In the genomic region with DNA sequence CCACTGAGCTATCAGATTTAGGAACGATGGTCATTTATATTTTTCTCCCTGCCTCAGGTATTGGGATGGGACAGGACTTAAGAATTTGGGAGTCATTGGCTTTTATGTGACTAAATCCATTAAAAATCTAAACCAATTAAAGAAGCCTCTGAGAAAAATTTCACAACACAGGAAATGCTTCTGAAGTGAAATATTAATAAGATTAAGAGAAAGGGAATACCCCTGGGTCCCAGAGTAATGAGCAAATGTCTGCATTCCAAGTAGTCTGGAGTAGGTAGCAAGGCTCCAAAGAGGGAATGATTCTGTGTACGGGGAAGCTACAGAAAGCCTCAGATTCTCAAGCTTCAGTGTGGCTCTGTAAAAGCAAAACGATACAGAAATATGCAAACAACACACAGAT, we compare ENCODE assay signal across 8 cellular contexts. TPM values are rescaled to one million over a fixed set of nuclear protein-coding genes. Genes with fewer than 3 reads are reported as not detected.
DNase-seq lines count a peak whose midpoint lies in the region; FAIRE-seq and TF ChIP-seq lines count a peak whose summit lies in the region.

No MANE protein-coding gene starts in this region.

- CTCF ChIA-PET in activated CD4-positive, alpha-beta T cell treated with anti-CD3 and anti-CD28 coated beads, Interleukin-2, amount 10 ng/mL, durations not matched to agents 7 days and 5 days (lab: Charles Lee), result interaction anchor here (1.3 to 1.5 kb wide), 2 partner anchors 13 to 14 kb away, joined by 3 read pairs; no protein-coding TSS in a partner anchor

- H3K4me2 ChIP-seq in keratinocyte (ENCODE audit: control insufficient read depth, extremely low read depth, insufficient read depth, low read depth, low read length), result peak overlapping the region; percentile 90

- H3K36me3 ChIP-seq in keratinocyte (ENCODE audit: control insufficient read depth in 2 of 2, extremely low read depth in 1 of 2, insufficient read depth in 2 of 2, low read length in 2 of 2) (peaks cover 0 to 2% of the 10 kb centered on the region in 2 experiments), tibial artery (peaks cover 1 to 6% (median 5%) of the 10 kb centered on the region in 3 donors)

- peaks cover 41% of the 10 kb centered on the region for H3K4me1 Mint-ChIP-seq in activated CD4-positive, alpha-beta T cell treated with anti-CD3 and anti-CD28 coated beads, Interleukin-2, amount 10 ng/mL, durations not matched to agents 7 days and 5 days
- peaks cover 23% of the 10 kb centered on the region for H3K4me1 Mint-ChIP-seq in activated T-helper 2 cell treated with anti-CD3 and anti-CD28 coated beads, Interferon-gamma antibody, Interleukin-2, Interleukin-4, amounts not matched to agents 10 μg/mL and 5 μg/mL and 100 μg/mL, durations not matched to agents 14 hours and 24 hours and 36 hours (ENCODE audit: low read depth)

- POLR2A ChIA-PET in activated CD4-positive, alpha-beta T cell treated with anti-CD3 and anti-CD28 coated beads, Interleukin-2, amount 10 ng/mL, durations not matched to agents 7 days and 5 days (lab: Charles Lee), result interaction anchor here (0.7 kb wide), 1 partner anchor 1966 kb away, joined by 3 read pairs; no protein-coding TSS in a partner anchor

- H3K4me3 Mint-ChIP-seq in activated CD4-positive, alpha-beta T cell treated with anti-CD3 and anti-CD28 coated beads, Interleukin-2, amount 10 ng/mL, durations not matched to agents 7 days and 5 days, result peak overlapping the region; percentile 100
- H3K4me3 Mint-ChIP-seq in activated T-helper 2 cell treated with anti-CD3 and anti-CD28 coated beads, Interferon-gamma antibody, Interleukin-2, Interleukin-4, amounts not matched to agents 10 μg/mL and 5 μg/mL and 100 μg/mL, durations not matched to agents 14 hours and 24 hours and 36 hours (ENCODE audit: low read depth), result peak overlapping the region; percentile 88

- H3K36me3 Mint-ChIP-seq in activated CD4-positive, alpha-beta T cell treated with anti-CD3 and anti-CD28 coated beads, Interleukin-2, amount 10 ng/mL, durations not matched to agents 7 days and 5 days (ENCODE audit: low read depth), result peaks cover 2% of the 10 kb centered on the region
- H3K36me3 Mint-ChIP-seq in activated T-helper 2 cell treated with anti-CD3 and anti-CD28 coated beads, Interferon-gamma antibody, Interleukin-2, Interleukin-4, amounts not matched to agents 10 μg/mL and 5 μg/mL and 100 μg/mL, durations not matched to agents 14 hours and 24 hours and 36 hours (ENCODE audit: low read depth), result peaks cover 7% of the 10 kb centered on the region

- no peaks in the 10 kb centered on the region for H3K9me1 ChIP-seq in keratinocyte (ENCODE audit: control insufficient read depth, extremely low read depth, insufficient read depth, low read length)

- H3K27ac ChIP-seq in keratinocyte (ENCODE audit: control insufficient read depth, insufficient read depth, low read length) (peak overlapping the region; percentile 52), tibial artery (peak overlapping the region; percentile 62 to 75)

- H3K9me3 ChIP-seq in keratinocyte (ENCODE audit: control insufficient read depth, low read depth, low read length), result no peaks in the 10 kb centered on the region
- H3K9me3 ChIP-seq in tibial artery, result no peaks in the 10 kb centered on the region

- no peaks in the 10 kb centered on the region for H3K27me3 ChIP-seq in keratinocyte (ENCODE audit: control insufficient read depth, extremely low read depth, insufficient read depth, low read length)
- H3K27me3 ChIP-seq in tibial artery, result peaks cover 0 to 4% of the 10 kb centered on the region in 2 donors

- H3K4me1 ChIP-seq in keratinocyte (ENCODE audit: control insufficient read depth, extremely low read depth, insufficient read depth, low read length), result peaks cover 14% of the 10 kb centered on the region
- H3K4me1 ChIP-seq in tibial artery, result peaks cover 0 to 19% (median 12%) of the 10 kb centered on the region in 4 donors

- peak overlapping the region; percentile 89 for H2AFZ ChIP-seq in keratinocyte (ENCODE audit: control insufficient read depth, low read length)

- dilution Hi-C loops in keratinocyte (cut with MboI; ENCODE audit: extremely low pct_ligation_motif_present, low sequenced_read_pairs), result no loop called here

- peaks cover 20% of the 10 kb centered on the region for H3K27me3 Mint-ChIP-seq in activated CD4-positive, alpha-beta T cell treated with anti-CD3 and anti-CD28 coated beads, Interleukin-2, amount 10 ng/mL, durations not matched to agents 7 days and 5 days
- peaks cover 12% of the 10 kb centered on the region for H3K27me3 Mint-ChIP-seq in activated T-helper 2 cell treated with anti-CD3 and anti-CD28 coated beads, Interferon-gamma antibody, Interleukin-2, Interleukin-4, amounts not matched to agents 10 μg/mL and 5 μg/mL and 100 μg/mL, durations not matched to agents 14 hours and 24 hours and 36 hours (ENCODE audit: low read depth)

- peaks cover 36% of the 10 kb centered on the region for H3K79me2 ChIP-seq in keratinocyte (ENCODE audit: control insufficient read depth, insufficient read depth, low read length)

- H3K9me3 Mint-ChIP-seq in activated CD4-positive, alpha-beta T cell treated with anti-CD3 and anti-CD28 coated beads, Interleukin-2, amount 10 ng/mL, durations not matched to agents 7 days and 5 days, result no peaks in the 10 kb centered on the region
- no peaks in the 10 kb centered on the region for H3K9me3 Mint-ChIP-seq in activated T-helper 2 cell treated with anti-CD3 and anti-CD28 coated beads, Interferon-gamma antibody, Interleukin-2, Interleukin-4, amounts not matched to agents 10 μg/mL and 5 μg/mL and 100 μg/mL, durations not matched to agents 14 hours and 24 hours and 36 hours

- no peak for DNase-seq in activated CD4-positive, alpha-beta T cell treated with anti-CD3 and anti-CD28 coated beads, Interleukin-2, amount 10 ng/mL, durations not matched to agents 7 days and 5 days
- no peak for DNase-seq in activated CD4-positive, alpha-beta T cell treated with anti-CD3 and anti-CD28 coated beads, Interleukin-2, amount 50 U/mL, for 1 hour
- no peak for DNase-seq in activated T-helper 2 cell treated with anti-CD3 and anti-CD28 coated beads, Interferon-gamma antibody, Interleukin-2, Interleukin-4, amounts not matched to agents 10 μg/mL and 5 μg/mL and 100 μg/mL, durations not matched to agents 14 hours and 24 hours and 36 hours (ENCODE audit: low spot score)
- DNase-seq in keratinocyte (ENCODE audit: low read depth, low spot score) (no peak), tibial artery (no peak), H4 (ENCODE audit: low spot score) (no peak), GM20000 (ENCODE audit: low spot score) (no peak)
- no peak for DNase-seq in activated CD8-positive, alpha-beta memory T cell treated with anti-CD3 and anti-CD28 coated beads for 24 hours

- FAIRE-seq in keratinocyte (lab: Jason Lieb, UNC), result peak; percentile 48

- intact Hi-C loops in activated T-helper 2 cell treated with anti-CD3 and anti-CD28 coated beads, Interferon-gamma antibody, Interleukin-2, Interleukin-4, amounts not matched to agents 10 μg/mL and 5 μg/mL and 100 μg/mL, durations not matched to agents 14 hours and 24 hours and 36 hours (cut with micrococcal nuclease), result loop anchor here (2.0 to 10.0 kb wide), 4 partner anchors 42 to 374 kb away; partner anchors contain the start of gene MAP3K9
- intact Hi-C loops in tibial artery (cut with DNase I; ENCODE audit: low total_unique reads), result no loop called here

- H3K9ac ChIP-seq in keratinocyte (ENCODE audit: control insufficient read depth, extremely low read depth, insufficient read depth, low read length), result peak overlapping the region; percentile 65

- H3K4me3 ChIP-seq in keratinocyte (ENCODE audit: control insufficient read depth in 2 of 3, extremely low read depth in 1 of 3, insufficient read depth in 2 of 3, low read depth in 1 of 3, low read length in 3 of 3) (peak overlapping the region; percentile 69 to 77 (median 76)), tibial artery (peak overlapping the region; percentile 71 to 78)

- peak overlapping the region; percentile 88 for H3K27ac Mint-ChIP-seq in activated CD4-positive, alpha-beta T cell treated with anti-CD3 and anti-CD28 coated beads, Interleukin-2, amount 10 ng/mL, durations not matched to agents 7 days and 5 days
- peak overlapping the region; percentile 87 for H3K27ac Mint-ChIP-seq in activated T-helper 2 cell treated with anti-CD3 and anti-CD28 coated beads, Interferon-gamma antibody, Interleukin-2, Interleukin-4, amounts not matched to agents 10 μg/mL and 5 μg/mL and 100 μg/mL, durations not matched to agents 14 hours and 24 hours and 36 hours

- no peaks in the 10 kb centered on the region for H4K20me1 ChIP-seq in keratinocyte (ENCODE audit: control insufficient read depth, extremely low read depth, insufficient read depth, low read length)

- no peak for TF ChIP-seq CTCF in keratinocyte (optimal IDR thresholded peaks at IDR 0.05 in 1 of 3, IDR thresholded peaks at IDR 0.05 in 1 of 3, conservative IDR thresholded peaks at IDR 0.05 in 1 of 3; ENCODE audit: extremely low read depth in 1 of 3, insufficient read depth in 2 of 3, low read length in 3 of 3)
- no peak for TF ChIP-seq CTCF in tibial artery (IDR thresholded peaks at IDR 0.05)
- no peak for TF ChIP-seq CTCF in GM20000 (IDR thresholded peaks at IDR 0.05; ENCODE audit: extremely low read depth, missing control alignments)

RNA-seq across cellular contexts. Expression of gene MED6, which starts 0.7 kb away (rescaled TPM):
- 10 to 100 TPM; 45.9 to 52.9 TPM for total RNA-seq in activated CD4-positive, alpha-beta T cell treated with anti-CD3 and anti-CD28 coated beads, Interleukin-2, amount 10 ng/mL, durations not matched to agents 7 days and 5 days
- 52.2 and 58.2 TPM in 2 replicates for total RNA-seq in activated T-helper 2 cell treated with anti-CD3 and anti-CD28 coated beads, Interferon-gamma antibody, Interleukin-2, Interleukin-4, amounts not matched to agents 10 μg/mL and 5 μg/mL and 100 μg/mL, durations not matched to agents 14 hours and 24 hours and 36 hours
- polyA plus RNA-seq in keratinocyte, result 36.9 to 52.6 TPM (median 40.0 TPM) in 3 replicates
- 18.2 TPM for polyA plus RNA-seq in keratinocyte (2011; ENCODE audit: low read depth)
- 26.0 and 64.8 TPM in 2 replicates for polyA plus RNA-seq in keratinocyte (2011; cell fraction: cytosol; rRNA removed)
- 39.4 and 58.8 TPM in 2 replicates for polyA plus RNA-seq in keratinocyte (2011; cell fraction: nucleus; rRNA removed)
- polyA plus RNA-seq in keratinocyte (2012; ENCODE audit: low replicate concordance), result 26.0 and 32.3 TPM in 2 replicates
- polyA minus RNA-seq in keratinocyte, result 6.2 to 50.8 TPM (median 44.2 TPM) in 3 replicates
- polyA minus RNA-seq in keratinocyte (2011; cell fraction: cytosol; rRNA and poly(A)+ RNA removed), result 11.1 TPM
- 19.5 and 37.3 TPM in 2 replicates for polyA minus RNA-seq in keratinocyte (2011; cell fraction: nucleus; rRNA and poly(A)+ RNA removed)
- total RNA-seq in H4 (2014; rRNA removed; shearing (Covaris generic)), result 48.6 and 50.4 TPM in 2 replicates

RNA-seq across cellular contexts. Expression of gene TTC9, which starts 40.6 kb away (rescaled TPM):
- 10 to 100 TPM; 14.8 to 16.7 TPM for total RNA-seq in activated CD4-positive, alpha-beta T cell treated with anti-CD3 and anti-CD28 coated beads, Interleukin-2, amount 10 ng/mL, durations not matched to agents 7 days and 5 days
- total RNA-seq in activated T-helper 2 cell treated with anti-CD3 and anti-CD28 coated beads, Interferon-gamma antibody, Interleukin-2, Interleukin-4, amounts not matched to agents 10 μg/mL and 5 μg/mL and 100 μg/mL, durations not matched to agents 14 hours and 24 hours and 36 hours, result 6.1 and 6.6 TPM in 2 replicates
- 0.50 to 0.85 TPM (median 0.59 TPM) in 3 replicates for polyA plus RNA-seq in keratinocyte
- polyA plus RNA-seq in keratinocyte (2011; ENCODE audit: low read depth), result 1.9 TPM
- polyA plus RNA-seq in keratinocyte (2011; cell fraction: cytosol; rRNA removed), result 0.90 and 1.4 TPM in 2 replicates
- 0.71 and 1.0 TPM in 2 replicates for polyA plus RNA-seq in keratinocyte (2011; cell fraction: nucleus; rRNA removed)
- polyA plus RNA-seq in keratinocyte (2012; ENCODE audit: low replicate concordance), result 0.69 and 2.9 TPM in 2 replicates
- 0.43 to 0.98 TPM (median 0.58 TPM) in 3 replicates for polyA minus RNA-seq in keratinocyte
- 0.38 TPM for polyA minus RNA-seq in keratinocyte (2011; cell fraction: cytosol; rRNA and poly(A)+ RNA removed)
- 0.54 and 0.74 TPM in 2 replicates for polyA minus RNA-seq in keratinocyte (2011; cell fraction: nucleus; rRNA and poly(A)+ RNA removed)
- 0.68 and 0.88 TPM in 2 replicates for total RNA-seq in H4 (2014; rRNA removed; shearing (Covaris generic))
